In genomic region chr2:26463252-26464207, GRCh38 we compare ENCODE assay signal across 17 cellular contexts. TPM values are rescaled to one million over a fixed set of nuclear protein-coding genes. Genes with fewer than 3 reads are reported as not detected.
DNase-seq lines count a peak whose midpoint lies in the region; TF ChIP-seq lines count a peak whose summit lies in the region.
"Had no signal": no experiment of that assay in that cellular context is flagged by ENCODE, and none has a peak within 500 bp of the region (broad histone marks: within the 10 kb centered on the region; RNA-seq: fewer than 3 reads in every experiment).

No MANE protein-coding gene starts in this region.

- in situ Hi-C loops in ACHN (cut with HindIII; ENCODE audit: low pct_ligation_motif_present, low pct_unique_long_range_greater_than_20kb, low sequenced_read_pairs) = no loop called here

- H3K27ac Mint-ChIP-seq in chondrocyte (ENCODE audit: unreplicated experiment) = no peak overlapping the region
- H3K27ac Mint-ChIP-seq in activated T-helper 1 cell treated with anti-CD3 and anti-CD28 coated beads, Interleukin-12 subunit alpha, Interleukin-12 subunit beta, Interleukin-2, Interleukin-4 antibody, amounts not matched to agents 30 ng/mL and 10 ng/mL and 1 ng/mL, durations not matched to agents 14 hours and 24 hours and 36 hours = no peak overlapping the region
- H3K27ac Mint-ChIP-seq: activated CD8-positive, alpha-beta T cell treated with anti-CD3 and anti-CD28 coated beads, Interleukin-2, amount 10 ng/mL, durations not matched to agents 7 days and 5 days; activated T-helper 2 cell treated with anti-CD3 and anti-CD28 coated beads, Interferon-gamma antibody, Interleukin-2, Interleukin-4, amounts not matched to agents 10 μg/mL and 5 μg/mL and 100 μg/mL, durations not matched to agents 14 hours and 24 hours and 36 hours had no signal

- no peak overlapping the region for H3K4ac ChIP-seq in mesenchymal stem cell (ENCODE audit: low read depth in 1 of 2, low read length in 2 of 2)

- H3K36me3 ChIP-seq in H7 (replicated peaks; ENCODE audit: control insufficient read depth, insufficient read depth, low read length) (no peaks in the 10 kb centered on the region), mesenchymal stem cell (ENCODE audit: control insufficient read depth in 1 of 2, insufficient read depth in 2 of 2, low read depth in 1 of 2, low read length in 2 of 2) (no peaks in the 10 kb centered on the region)
- H3K36me3 ChIP-seq: stomach, vagina had no signal

- peaks cover 10% of the 10 kb centered on the region for H3K4me1 ChIP-seq in mesenchymal stem cell (ENCODE audit: control insufficient read depth, insufficient read depth, low read depth, low read length)
- H3K4me1 ChIP-seq: parathyroid adenoma, vagina had no signal

- no peaks in the 10 kb centered on the region for H3K36me3 Mint-ChIP-seq in chondrocyte (ENCODE audit: low read depth)
- H3K36me3 Mint-ChIP-seq in activated T-helper 1 cell treated with anti-CD3 and anti-CD28 coated beads, Interleukin-12 subunit alpha, Interleukin-12 subunit beta, Interleukin-2, Interleukin-4 antibody, amounts not matched to agents 30 ng/mL and 10 ng/mL and 1 ng/mL, durations not matched to agents 14 hours and 24 hours and 36 hours (ENCODE audit: low read depth) = no peaks in the 10 kb centered on the region

- H3K27me3 ChIP-seq in H7 (ENCODE audit: control insufficient read depth, insufficient read depth, low read length) (no peaks in the 10 kb centered on the region), mesenchymal stem cell (ENCODE audit: control insufficient read depth in 1 of 2, insufficient read depth in 1 of 2, low read length in 2 of 2) (peaks cover 0 to 16% of the 10 kb centered on the region in 2 experiments)
- H3K27me3 ChIP-seq: vagina had no signal

- H4K8ac ChIP-seq in mesenchymal stem cell (ENCODE audit: low read length) = no peak overlapping the region

- intact Hi-C loops in activated T-helper 1 cell treated with anti-CD3 and anti-CD28 coated beads, Interleukin-12 subunit alpha, Interleukin-12 subunit beta, Interleukin-2, Interleukin-4 antibody, amounts not matched to agents 30 ng/mL and 10 ng/mL and 1 ng/mL, durations not matched to agents 14 hours and 24 hours and 36 hours (cut with micrococcal nuclease) = no loop called here

- no peak overlapping the region for H3K27ac ChIP-seq in mesenchymal stem cell (ENCODE audit: low read length, poor library complexity, severe bottlenecking)
- H3K27ac ChIP-seq: coronary artery, parathyroid adenoma, stomach, vagina had no signal

- no peak overlapping the region for H2BK15ac ChIP-seq in mesenchymal stem cell (ENCODE audit: low read depth, poor library complexity, severe bottlenecking)

- H3K4me3 Mint-ChIP-seq in chondrocyte (ENCODE audit: unreplicated experiment) = no peak overlapping the region
- H3K4me3 Mint-ChIP-seq in activated T-helper 1 cell treated with anti-CD3 and anti-CD28 coated beads, Interleukin-12 subunit alpha, Interleukin-12 subunit beta, Interleukin-2, Interleukin-4 antibody, amounts not matched to agents 30 ng/mL and 10 ng/mL and 1 ng/mL, durations not matched to agents 14 hours and 24 hours and 36 hours = no peak overlapping the region
- H3K4me3 Mint-ChIP-seq: activated CD8-positive, alpha-beta T cell treated with anti-CD3 and anti-CD28 coated beads, Interleukin-2, amount 10 ng/mL, durations not matched to agents 7 days and 5 days had no signal

- no peak overlapping the region for H3K4me2 ChIP-seq in mesenchymal stem cell (ENCODE audit: low read length, poor library complexity, severe bottlenecking)

- no peaks in the 10 kb centered on the region for H3K79me1 ChIP-seq in mesenchymal stem cell (replicated peaks; ENCODE audit: low read length, poor library complexity, severe bottlenecking)

- no peak overlapping the region for H3K18ac ChIP-seq in mesenchymal stem cell (ENCODE audit: low read depth in 1 of 2, low read length in 2 of 2)

- no peak overlapping the region for H2BK12ac ChIP-seq in mesenchymal stem cell (ENCODE audit: low read length in 2 of 2)

- H2BK120ac ChIP-seq in mesenchymal stem cell (ENCODE audit: low read depth, low read length) = no peak overlapping the region

- H3K9ac ChIP-seq in mesenchymal stem cell (ENCODE audit: low read length) = peak overlapping the region; percentile 10
- H3K9ac ChIP-seq: parathyroid adenoma had no signal

- no peak overlapping the region for H2AFZ ChIP-seq in mesenchymal stem cell (ENCODE audit: low read depth, low read length)
- H2AFZ ChIP-seq: parathyroid adenoma had no signal

- H3K4me3 ChIP-seq in H7 (ENCODE audit: insufficient read depth, low read depth, low read length) (no peak overlapping the region), mesenchymal stem cell (ENCODE audit: insufficient read depth in 1 of 2, low read depth in 1 of 2, low read length in 2 of 2) (no peak overlapping the region), foreskin fibroblast (ENCODE audit: low read depth in 1 of 2, low read length in 2 of 2) (no peak overlapping the region)
- H3K4me3 ChIP-seq: coronary artery, stomach, vagina had no signal

- no peak overlapping the region for H4K91ac ChIP-seq in mesenchymal stem cell (ENCODE audit: low read length)

- 96% methylated on average over 25 of the region's 25 CpGs for WGBS in mesenchymal stem cell

- peaks cover 5% of the 10 kb centered on the region for H3K4me1 Mint-ChIP-seq in chondrocyte (ENCODE audit: low read depth)
- H3K4me1 Mint-ChIP-seq in activated T-helper 1 cell treated with anti-CD3 and anti-CD28 coated beads, Interleukin-12 subunit alpha, Interleukin-12 subunit beta, Interleukin-2, Interleukin-4 antibody, amounts not matched to agents 30 ng/mL and 10 ng/mL and 1 ng/mL, durations not matched to agents 14 hours and 24 hours and 36 hours (ENCODE audit: low read depth) = no peaks in the 10 kb centered on the region

- H3K9me3 Mint-ChIP-seq in chondrocyte (ENCODE audit: low read depth) = no peaks in the 10 kb centered on the region
- H3K9me3 Mint-ChIP-seq in activated T-helper 1 cell treated with anti-CD3 and anti-CD28 coated beads, Interleukin-12 subunit alpha, Interleukin-12 subunit beta, Interleukin-2, Interleukin-4 antibody, amounts not matched to agents 30 ng/mL and 10 ng/mL and 1 ng/mL, durations not matched to agents 14 hours and 24 hours and 36 hours = no peaks in the 10 kb centered on the region
- H3K9me3 Mint-ChIP-seq: activated T-helper 2 cell treated with anti-CD3 and anti-CD28 coated beads, Interferon-gamma antibody, Interleukin-2, Interleukin-4, amounts not matched to agents 10 μg/mL and 5 μg/mL and 100 μg/mL, durations not matched to agents 14 hours and 24 hours and 36 hours had no signal

- peaks cover 2% of the 10 kb centered on the region for H3K27me3 Mint-ChIP-seq in chondrocyte (ENCODE audit: low read depth)
- H3K27me3 Mint-ChIP-seq in activated T-helper 1 cell treated with anti-CD3 and anti-CD28 coated beads, Interleukin-12 subunit alpha, Interleukin-12 subunit beta, Interleukin-2, Interleukin-4 antibody, amounts not matched to agents 30 ng/mL and 10 ng/mL and 1 ng/mL, durations not matched to agents 14 hours and 24 hours and 36 hours (ENCODE audit: insufficient read depth) = peaks cover 3% of the 10 kb centered on the region

- DNase-seq in ACHN (peak; percentile 28), H7 (peak; percentile 87), chondrocyte (ENCODE audit: low spot score) (peak; percentile 90), mesenchymal stem cell (no peak), HCEC 1CT (no peak), foreskin fibroblast (no peak), NCI-H510A (lab: John Stamatoyannopoulos, UW) (no peak)
- DNase-seq in activated T-helper 1 cell treated with anti-CD3 and anti-CD28 coated beads, Interleukin-12 subunit alpha, Interleukin-12 subunit beta, Interleukin-2, Interleukin-4 antibody, amounts not matched to agents 30 ng/mL and 10 ng/mL and 1 ng/mL, durations not matched to agents 14 hours and 24 hours and 36 hours (ENCODE audit: low spot score) = no peak
- DNase-seq: activated CD8-positive, alpha-beta T cell treated with anti-CD3 and anti-CD28 coated beads, Interleukin-2, amount 10 ng/mL, durations not matched to agents 7 days and 5 days; NCI-H187 treated with DMSO at 0.1 percent for 48 hours; stimulated activated CD4-positive, alpha-beta T cell treated with anti-CD3 and anti-CD28 coated beads, Interleukin-12 subunit alpha, Interleukin-12 subunit beta, amount 100 ng/mL, for 4 hours had no signal

- no peak overlapping the region for H2BK5ac ChIP-seq in mesenchymal stem cell (ENCODE audit: low read depth, low read length, poor library complexity, severe bottlenecking)

- H3K14ac ChIP-seq in mesenchymal stem cell (ENCODE audit: low read length in 2 of 2) = peak overlapping the region in 1 of 2 experiments; percentile 38

- H3K9me3 ChIP-seq in mesenchymal stem cell (ENCODE audit: control insufficient read depth, low read length) = no peaks in the 10 kb centered on the region
- H3K9me3 ChIP-seq: stomach, vagina had no signal

- H3K23ac ChIP-seq in mesenchymal stem cell (ENCODE audit: low read length in 2 of 2) = no peak overlapping the region

- TF ChIP-seq CTCF in chondrocyte (IDR thresholded peaks at IDR 0.05) (no peak), foreskin fibroblast (IDR thresholded peaks at IDR 0.05; ENCODE audit: low read depth, low read length) (no peak)

- no peak overlapping the region for H2AK5ac ChIP-seq in mesenchymal stem cell (ENCODE audit: low read length, severe bottlenecking)

RNA-seq across cellular contexts. Expression of gene OTOF, which starts 14.4 kb away (rescaled TPM):
- 0.07 and 0.14 TPM in 2 replicates for total RNA-seq in H7 (2014; rRNA removed; shearing (Covaris generic))
- total RNA-seq in chondrocyte = not detected in 3 replicates
- not detected for polyA plus RNA-seq in mesenchymal stem cell (2013, experiment 1 of 2)
- polyA plus RNA-seq in mesenchymal stem cell (2013, experiment 2 of 2) = not detected
- 5.9 and 6.9 TPM in 2 replicates for total RNA-seq in activated T-helper 1 cell treated with anti-CD3 and anti-CD28 coated beads, Interleukin-12 subunit alpha, Interleukin-12 subunit beta, Interleukin-2, Interleukin-4 antibody, amounts not matched to agents 30 ng/mL and 10 ng/mL and 1 ng/mL, durations not matched to agents 14 hours and 24 hours and 36 hours
- total RNA-seq: NCI-H460 had no signal

Comparison
In these comparisons a context has a peak if more than half of its experiments do, and no peak if none do; other contexts are left out.
1. DNase-seq: peak in ACHN (single experiment), H7 (single experiment) and chondrocyte (single experiment); none in mesenchymal stem cell (single experiment), HCEC 1CT (single experiment), activated T-helper 1 cell treated with anti-CD3 and anti-CD28 coated beads, Interleukin-12 subunit alpha, Interleukin-12 subunit beta, Interleukin-2, Interleukin-4 antibody, amounts not matched to agents 30 ng/mL and 10 ng/mL and 1 ng/mL, durations not matched to agents 14 hours and 24 hours and 36 hours (single experiment), foreskin fibroblast (0 of 2) and NCI-H510A (single experiment).